9 cellular contexts compared by ENCODE assay signal in genomic region chr2:157362627-157363026, GRCh38. TPM values are rescaled to one million over a fixed set of nuclear protein-coding genes. Genes with fewer than 3 reads are reported as not detected.
"Had no signal": no experiment of that assay in that cellular context is flagged by ENCODE, and none has a peak within 500 bp of the region (broad histone marks: within the 10 kb centered on the region; RNA-seq: fewer than 3 reads in every experiment).

No MANE protein-coding gene starts in this region.

- H3K9me3 ChIP-seq: HAP-1 had no signal

- ATAC-seq: HCT116, HepG2 had no signal

- H3K27ac ChIP-seq: HL-60 had no signal

- H3K4me3 Mint-ChIP-seq: HFFc6, IgD-negative memory B cell had no signal

- DNase-seq: GM23248, GOT3, H7, HFFc6 had no signal

- H3K27ac Mint-ChIP-seq: HFFc6, IgD-negative memory B cell had no signal

- H3K27me3 Mint-ChIP-seq: IgD-negative memory B cell had no signal

RNA-seq across cellular contexts. Expression of gene ERMN, which starts 37.0 kb away (rescaled TPM):
- total RNA-seq: GM23248, HepG2, HFFc6 had no signal
- polyA plus RNA-seq: GM23248, HepG2 had no signal
